In genomic region chr12:94208433-94208921, GRCh38 we compare ENCODE assay signal across 1 cellular context.
TF ChIP-seq lines count a peak whose summit lies in the region.

No MANE protein-coding gene starts in this region.

TF ChIP-seq in WTC11, 78 proteins besides CTCF, POLR2A, EP300 and RAD21 (continued from another document):
- TF ChIP-seq ZNF512 (CRISPR knock-in tag; IDR thresholded peaks at IDR 0.05; ENCODE audit: borderline replicate concordance) (no peak), IRF2 (CRISPR knock-in tag; IDR thresholded peaks at IDR 0.05; ENCODE audit: borderline replicate concordance, low read depth) (no peak)
